Comparison of ENCODE assay signal across 2 cellular contexts in genomic region chr22:35995772-35996171, GRCh38.
TF ChIP-seq lines count a peak whose summit lies in the region.

No MANE protein-coding gene starts in this region.

TF ChIP-seq in liver, 16 proteins besides CTCF, POLR2A, EP300 and RAD21 (continued from another document):
- TF ChIP-seq, protein P1, sequence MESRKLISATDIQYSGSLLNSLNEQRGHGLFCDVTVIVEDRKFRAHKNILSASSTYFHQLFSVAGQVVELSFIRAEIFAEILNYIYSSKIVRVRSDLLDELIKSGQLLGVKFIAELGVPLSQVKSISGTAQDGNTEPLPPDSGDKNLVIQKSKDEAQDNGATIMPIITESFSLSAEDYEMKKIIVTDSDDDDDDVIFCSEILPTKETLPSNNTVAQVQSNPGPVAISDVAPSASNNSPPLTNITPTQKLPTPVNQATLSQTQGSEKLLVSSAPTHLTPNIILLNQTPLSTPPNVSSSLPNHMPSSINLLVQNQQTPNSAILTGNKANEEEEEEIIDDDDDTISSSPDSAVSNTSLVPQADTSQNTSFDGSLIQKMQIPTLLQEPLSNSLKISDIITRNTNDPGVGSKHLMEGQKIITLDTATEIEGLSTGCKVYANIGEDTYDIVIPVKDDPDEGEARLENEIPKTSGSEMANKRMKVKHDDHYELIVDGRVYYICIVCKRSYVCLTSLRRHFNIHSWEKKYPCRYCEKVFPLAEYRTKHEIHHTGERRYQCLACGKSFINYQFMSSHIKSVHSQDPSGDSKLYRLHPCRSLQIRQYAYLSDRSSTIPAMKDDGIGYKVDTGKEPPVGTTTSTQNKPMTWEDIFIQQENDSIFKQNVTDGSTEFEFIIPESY (IDR thresholded peaks at IDR 0.05), result no peak

TF ChIP-seq in HepG2, 621 proteins besides CTCF, POLR2A, EP300 and RAD21:
- TF ChIP-seq ARID4A (CRISPR knock-in tag; IDR thresholded peaks at IDR 0.05; ENCODE audit: borderline replicate concordance) (no peak), ZNF253 (CRISPR knock-in tag; IDR thresholded peaks at IDR 0.05; ENCODE audit: borderline replicate concordance) (no peak), NFAT5 (CRISPR knock-in tag; IDR thresholded peaks at IDR 0.05) (no peak), DMTF1 (CRISPR knock-in tag; IDR thresholded peaks at IDR 0.05) (no peak), PRPF4 (IDR thresholded peaks at IDR 0.05; ENCODE audit: low read depth, low read length, poor library complexity, severe bottlenecking) (no peak), ZNF44 (CRISPR knock-in tag; IDR thresholded peaks at IDR 0.05) (no peak), JDP2 (CRISPR knock-in tag; IDR thresholded peaks at IDR 0.05; ENCODE audit: borderline replicate concordance) (no peak), HHEX (CRISPR knock-in tag; IDR thresholded peaks at IDR 0.05) (no peak), ATM (IDR thresholded peaks at IDR 0.05; ENCODE audit: borderline replicate concordance) (no peak), MXD1 (CRISPR knock-in tag; IDR thresholded peaks at IDR 0.05) (no peak), TOPORS (CRISPR knock-in tag; IDR thresholded peaks at IDR 0.05) (no peak)
- TF ChIP-seq, protein P2, sequence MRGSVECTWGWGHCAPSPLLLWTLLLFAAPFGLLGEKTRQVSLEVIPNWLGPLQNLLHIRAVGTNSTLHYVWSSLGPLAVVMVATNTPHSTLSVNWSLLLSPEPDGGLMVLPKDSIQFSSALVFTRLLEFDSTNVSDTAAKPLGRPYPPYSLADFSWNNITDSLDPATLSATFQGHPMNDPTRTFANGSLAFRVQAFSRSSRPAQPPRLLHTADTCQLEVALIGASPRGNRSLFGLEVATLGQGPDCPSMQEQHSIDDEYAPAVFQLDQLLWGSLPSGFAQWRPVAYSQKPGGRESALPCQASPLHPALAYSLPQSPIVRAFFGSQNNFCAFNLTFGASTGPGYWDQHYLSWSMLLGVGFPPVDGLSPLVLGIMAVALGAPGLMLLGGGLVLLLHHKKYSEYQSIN (CRISPR knock-in tag; IDR thresholded peaks at IDR 0.05; ENCODE audit: borderline replicate concordance), result no peak
- TF ChIP-seq, protein P3, sequence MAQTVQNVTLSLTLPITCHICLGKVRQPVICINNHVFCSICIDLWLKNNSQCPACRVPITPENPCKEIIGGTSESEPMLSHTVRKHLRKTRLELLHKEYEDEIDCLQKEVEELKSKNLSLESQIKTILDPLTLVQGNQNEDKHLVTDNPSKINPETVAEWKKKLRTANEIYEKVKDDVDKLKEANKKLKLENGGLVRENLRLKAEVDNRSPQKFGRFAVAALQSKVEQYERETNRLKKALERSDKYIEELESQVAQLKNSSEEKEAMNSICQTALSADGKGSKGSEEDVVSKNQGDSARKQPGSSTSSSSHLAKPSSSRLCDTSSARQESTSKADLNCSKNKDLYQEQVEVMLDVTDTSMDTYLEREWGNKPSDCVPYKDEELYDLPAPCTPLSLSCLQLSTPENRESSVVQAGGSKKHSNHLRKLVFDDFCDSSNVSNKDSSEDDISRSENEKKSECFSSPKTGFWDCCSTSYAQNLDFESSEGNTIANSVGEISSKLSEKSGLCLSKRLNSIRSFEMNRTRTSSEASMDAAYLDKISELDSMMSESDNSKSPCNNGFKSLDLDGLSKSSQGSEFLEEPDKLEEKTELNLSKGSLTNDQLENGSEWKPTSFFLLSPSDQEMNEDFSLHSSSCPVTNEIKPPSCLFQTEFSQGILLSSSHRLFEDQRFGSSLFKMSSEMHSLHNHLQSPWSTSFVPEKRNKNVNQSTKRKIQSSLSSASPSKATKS (CRISPR knock-in tag; IDR thresholded peaks at IDR 0.05), result no peak
